Comparison of ENCODE assay signal across 1 cellular context in genomic region chr4:180565856-180566431, GRCh38.
TF ChIP-seq lines count a peak whose summit lies in the region.

No MANE protein-coding gene starts in this region.

TF ChIP-seq in IMR-90, 13 proteins besides CTCF, POLR2A, EP300 and RAD21 (continued from another document):
- TF ChIP-seq CEBPB (IDR thresholded peaks at IDR 0.05; ENCODE audit: low read depth, low read length) (no peak), FOS (IDR thresholded peaks at IDR 0.05; ENCODE audit: low read depth, low read length) (no peak), MAFK (IDR thresholded peaks at IDR 0.05; ENCODE audit: low read depth, low read length) (no peak), MXI1 (IDR thresholded peaks at IDR 0.05; ENCODE audit: borderline replicate concordance, low read depth, low read length) (no peak), BHLHE40 (IDR thresholded peaks at IDR 0.05; ENCODE audit: low read depth, low read length) (no peak), MAZ (IDR thresholded peaks at IDR 0.05; ENCODE audit: borderline replicate concordance, low read depth, low read length) (no peak), USF2 (IDR thresholded peaks at IDR 0.05; ENCODE audit: low read depth, low read length) (no peak), CHD1 (IDR thresholded peaks at IDR 0.05; ENCODE audit: low read depth, low read length) (no peak), RFX5 (IDR thresholded peaks at IDR 0.05; ENCODE audit: low read depth, low read length) (no peak), RCOR1 (IDR thresholded peaks at IDR 0.05; ENCODE audit: insufficient replicate concordance, low read length) (no peak), SMC3 (IDR thresholded peaks at IDR 0.05; ENCODE audit: low read depth, low read length) (no peak)
